In genomic region chr12:111626230-111626629, GRCh38 we compare ENCODE assay signal across 9 cellular contexts.
"Had no signal": no experiment of that assay in that cellular context is flagged by ENCODE, and none has a peak within 500 bp of the region (broad histone marks: within the 10 kb centered on the region; RNA-seq: fewer than 3 reads in every experiment).

No MANE protein-coding gene starts in this region.

- ATAC-seq: GM23338 had no signal

- H3K4me3 ChIP-seq: GM23338 had no signal

- H3K4me1 Mint-ChIP-seq: GM23338 had no signal

- H3K4me2 ChIP-seq: GM23338 had no signal

- DNase-seq: H9, HCEC 1CT, HFFc6, KG1 had no signal

- H3K36me3 Mint-ChIP-seq: IgD-negative memory B cell had no signal

- FAIRE-seq: H1, H54, HTR-8/SVneo had no signal

- H3K4me3 Mint-ChIP-seq: GM23338, H9, HFFc6, IgD-negative memory B cell had no signal

- H2AFZ ChIP-seq: GM23338 had no signal

- H3K27ac Mint-ChIP-seq: GM23338, H9 had no signal
